1 cellular context compared by ENCODE assay signal in genomic region chr3:112767177-112767576, GRCh38.
TF ChIP-seq lines count a peak whose summit lies in the region.

No MANE protein-coding gene starts in this region.

TF ChIP-seq in H1, 55 proteins besides CTCF, POLR2A, EP300 and RAD21 (continued from another document):
- TF ChIP-seq CHD7 (IDR thresholded peaks at IDR 0.05; ENCODE audit: insufficient replicate concordance, low read length) (no peak), YY1 (IDR thresholded peaks at IDR 0.05; ENCODE audit: low read depth, low read length) (no peak), NANOG (IDR thresholded peaks at IDR 0.05; ENCODE audit: insufficient read depth, low read depth, low read length, poor library complexity, severe bottlenecking) (no peak), CHD2 (IDR thresholded peaks at IDR 0.05; ENCODE audit: low read length) (no peak)
